10 cellular contexts compared by ENCODE assay signal in genomic region chrX:50100188-50100587, GRCh38.
A peak's percentile ranks its signal among the peaks of the same experiment; 100 is the strongest.
DNase-seq lines count a peak whose midpoint lies in the region; ATAC-seq and TF ChIP-seq lines count a peak whose summit lies in the region.
"Had no signal": no experiment of that assay in that cellular context is flagged by ENCODE, and none has a peak within 500 bp of the region (broad histone marks: within the 10 kb centered on the region; RNA-seq: fewer than 3 reads in every experiment).

No MANE protein-coding gene starts in this region.

- CTCF ChIA-PET in PC-9 (lab: Charles Lee) = no interaction called here

- no peak overlapping the region for H2AFZ ChIP-seq in PC-9

- H3K4me1 ChIP-seq in cardiac muscle cell (ENCODE audit: low read depth) = no peaks in the 10 kb centered on the region
- H3K4me1 ChIP-seq in right atrium auricular region = no peaks in the 10 kb centered on the region
- H3K4me1 ChIP-seq in PC-9 (replicated peaks; ENCODE audit: insufficient read depth) = no peaks in the 10 kb centered on the region
- H3K4me1 ChIP-seq in upper lobe of right lung = no peaks in the 10 kb centered on the region

- no peak for ATAC-seq in upper lobe of right lung
- no peak for ATAC-seq in stimulated activated naive CD8-positive, alpha-beta T cell treated with anti-CD3 and anti-CD28 coated beads, Interleukin-15, Interleukin-2, amounts not matched to agents 100 U/mL and 50 U/mL, for 24 hours
- no peak for ATAC-seq in HG02610 (IDR thresholded peaks at IDR 0.05; ENCODE audit: unreplicated experiment)
- ATAC-seq: naive thymus-derived CD8-positive, alpha-beta T cell had no signal

- POLR2A ChIA-PET in PC-9 (lab: Charles Lee; ENCODE audit: unreplicated experiment) = no interaction called here

- TF ChIP-seq CTCF in cardiac muscle cell (IDR thresholded peaks at IDR 0.05; ENCODE audit: low read depth, low read length) (peak; percentile 16), right atrium auricular region (IDR thresholded peaks at IDR 0.05) (peak in 1 of 2 donors; percentile 47), PC-9 (conservative IDR thresholded peaks at IDR 0.05) (peak; percentile 27; the same call in 1 of the 2 replicates), upper lobe of right lung (IDR thresholded peaks at IDR 0.05) (peak; percentile 17)

- H3K4me2 ChIP-seq in PC-9 = no peak overlapping the region

- H3K4me3 ChIP-seq in cardiac muscle cell = no peak overlapping the region
- H3K4me3 ChIP-seq in right atrium auricular region = no peak overlapping the region
- no peak overlapping the region for H3K4me3 ChIP-seq in PC-9
- no peak overlapping the region for H3K4me3 ChIP-seq in upper lobe of right lung

- no peaks in the 10 kb centered on the region for H4K20me1 ChIP-seq in PC-9 (ENCODE audit: insufficient read depth)

- H3K9me2 ChIP-seq in PC-9 (ENCODE audit: insufficient read depth) = no peaks in the 10 kb centered on the region

- DNase-seq in cardiac muscle cell (ENCODE audit: low read depth in 1 of 2, low spot score in 1 of 2) = peak in 1 of 2 donors; percentile 33
- no peak for DNase-seq in right atrium auricular region (ENCODE audit: low spot score)
- DNase-seq in PC-9 = no peak
- peak; percentile 8 for DNase-seq in hepatic stellate cell (ENCODE audit: low spot score)
- no peak for DNase-seq in upper lobe of right lung
- no peak for DNase-seq in activated CD8-positive, alpha-beta memory T cell treated with anti-CD3 and anti-CD28 coated beads, Interleukin-2, amount 50 U/mL, for 4 hours
- DNase-seq in stimulated activated naive CD8-positive, alpha-beta T cell treated with anti-CD3 and anti-CD28 coated beads, Interleukin-15, Interleukin-2, amounts not matched to agents 100 U/mL and 50 U/mL, for 24 hours = no peak
- DNase-seq: GF-D8 had no signal

- no peaks in the 10 kb centered on the region for H3K27me3 ChIP-seq in cardiac muscle cell
- H3K27me3 ChIP-seq in right atrium auricular region = no peaks in the 10 kb centered on the region
- no peaks in the 10 kb centered on the region for H3K27me3 ChIP-seq in PC-9 (ENCODE audit: insufficient read depth, low read depth)
- H3K27me3 ChIP-seq in upper lobe of right lung = no peaks in the 10 kb centered on the region

- no peaks in the 10 kb centered on the region for H3F3A ChIP-seq in PC-9 (ENCODE audit: insufficient read depth, low read depth)

- BruUV-seq in PC-9 (replicated peaks; lab: Mats Ljungman, UMichigan) = no TSS peak

- H3K36me3 ChIP-seq in cardiac muscle cell (no peaks in the 10 kb centered on the region), right atrium auricular region (no peaks in the 10 kb centered on the region), PC-9 (ENCODE audit: low read depth) (no peaks in the 10 kb centered on the region), upper lobe of right lung (no peaks in the 10 kb centered on the region)

- no peaks in the 10 kb centered on the region for H3K79me2 ChIP-seq in PC-9 (ENCODE audit: low read depth)

- intact Hi-C loops in PC-9 (cut with micrococcal nuclease; ENCODE audit: unreplicated experiment) (no loop called here), upper lobe of right lung (cut with DNase I) (no loop called here)

- H3K9me3 ChIP-seq in cardiac muscle cell (ENCODE audit: low read depth) (no peaks in the 10 kb centered on the region), right atrium auricular region (no peaks in the 10 kb centered on the region), PC-9 (ENCODE audit: insufficient read depth, low read depth) (no peaks in the 10 kb centered on the region), upper lobe of right lung (no peaks in the 10 kb centered on the region)

- H3K27ac ChIP-seq in cardiac muscle cell (no peak overlapping the region), right atrium auricular region (no peak overlapping the region), PC-9 (no peak overlapping the region), upper lobe of right lung (no peak overlapping the region)
